14 cellular contexts compared by ENCODE assay signal in the genomic region with DNA sequence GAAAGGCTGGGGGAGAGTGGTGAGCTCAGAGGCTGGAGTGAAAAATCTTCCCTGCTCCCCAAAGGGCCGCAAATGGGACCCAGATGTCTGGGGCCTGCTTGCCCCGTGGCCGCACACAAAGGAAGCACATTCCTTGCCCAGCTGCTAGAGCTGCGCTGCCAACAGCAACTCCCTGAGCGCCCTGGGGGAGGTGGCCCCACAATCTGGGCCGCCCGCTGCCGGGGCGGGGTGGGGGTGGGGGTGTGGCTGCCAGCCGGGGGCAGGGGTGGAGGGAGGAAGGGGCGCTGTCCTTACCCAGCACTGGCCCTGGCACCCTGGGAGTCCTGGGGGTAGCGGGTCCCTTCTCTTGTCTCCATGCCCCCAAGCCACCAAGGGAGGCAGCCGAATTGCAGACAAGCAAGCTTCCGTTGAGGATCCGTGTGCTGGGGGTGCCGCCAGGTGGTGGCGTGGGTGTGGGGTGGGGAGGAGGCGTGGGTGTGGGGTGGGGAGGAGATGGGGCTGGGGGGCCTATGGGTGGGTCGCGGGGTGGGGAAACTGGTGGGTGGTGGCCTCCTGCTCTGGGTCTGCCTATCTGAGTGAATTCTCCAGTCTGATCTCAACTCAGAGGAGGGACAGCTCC. TPM values are rescaled to one million over a fixed set of nuclear protein-coding genes. Genes with fewer than 3 reads are reported as not detected.
A peak's percentile ranks its signal among the peaks of the same experiment; 100 is the strongest.
DNase-seq lines count a peak whose midpoint lies in the region; ATAC-seq and TF ChIP-seq lines count a peak whose summit lies in the region.
"Had no signal": no experiment of that assay in that cellular context is flagged by ENCODE, and none has a peak within 500 bp of the region (broad histone marks: within the 10 kb centered on the region; RNA-seq: fewer than 3 reads in every experiment).

No MANE protein-coding gene starts in this region.

- BruUV-seq in A673 (replicated peaks; lab: Mats Ljungman, UMichigan), result no TSS peak

- H3K4me1 ChIP-seq in A673 (ENCODE audit: insufficient read depth, low read length, poor library complexity, severe bottlenecking) (peaks cover 8% of the 10 kb centered on the region), mucosa of descending colon (ENCODE audit: low read depth) (no peaks in the 10 kb centered on the region)

- H3K4me3 ChIP-seq in A673 (ENCODE audit: low read depth, low read length, poor library complexity, severe bottlenecking) (no peak overlapping the region), coronary artery (peak overlapping the region; percentile 28), mucosa of descending colon (no peak overlapping the region)
- H3K4me3 ChIP-seq: transverse colon had no signal

- no peaks in the 10 kb centered on the region for H3K36me3 ChIP-seq in A673 (ENCODE audit: insufficient read depth, low read length, poor library complexity, severe bottlenecking)
- no peaks in the 10 kb centered on the region for H3K36me3 ChIP-seq in mucosa of descending colon (ENCODE audit: low read depth)
- H3K36me3 ChIP-seq: BE2C, transverse colon had no signal

- peak; percentile 21 for ATAC-seq in mucosa of descending colon
- no peak for ATAC-seq in GM18502 (IDR thresholded peaks at IDR 0.05; ENCODE audit: poor library complexity, unreplicated experiment)
- ATAC-seq in left colon, result no peak
- ATAC-seq: activated CD4-positive, alpha-beta T cell treated with anti-CD3 and anti-CD28 coated beads for 36 hours had no signal

- no peak for TF ChIP-seq CTCF in A673 (conservative IDR thresholded peaks at IDR 0.05; ENCODE audit: low read depth, low read length)
- no peak for TF ChIP-seq CTCF in coronary artery (IDR thresholded peaks at IDR 0.05)
- TF ChIP-seq CTCF in mucosa of descending colon (IDR thresholded peaks at IDR 0.05), result no peak

- no peaks in the 10 kb centered on the region for H3K27me3 ChIP-seq in A673 (replicated peaks; ENCODE audit: insufficient read depth, low read depth, low read length, poor library complexity)

- H3K9me3 ChIP-seq in A673 (ENCODE audit: low read depth, low read length, poor library complexity, severe bottlenecking) (no peaks in the 10 kb centered on the region), mucosa of descending colon (no peaks in the 10 kb centered on the region)
- H3K9me3 ChIP-seq: BE2C, transverse colon had no signal

- DNase-seq in A673 (ENCODE audit: low spot score), result peak; percentile 60
- peak; percentile 66 for DNase-seq in GM04504 (ENCODE audit: low read depth)
- no peak for DNase-seq in coronary artery (ENCODE audit: low spot score)
- no peak for DNase-seq in mucosa of descending colon
- no peak for DNase-seq in NOMO-1 treated with DMSO at 0.1 percent for 48 hours (lab: John Stamatoyannopoulos, UW; ENCODE audit: unreplicated experiment)
- no peak for DNase-seq in left colon
- DNase-seq in hepatic stellate cell (ENCODE audit: low spot score), result no peak
- DNase-seq: activated CD4-positive, alpha-beta T cell treated with anti-CD3 and anti-CD28 coated beads for 36 hours; BE2C; hypothalamus; NCI-H1048; transverse colon had no signal

- POLR2A ChIA-PET in A673 (lab: Charles Lee; ENCODE audit: low non-redundant PET), result no interaction called here

- peak overlapping the region; percentile 68 for H3K27ac ChIP-seq in A673 (ENCODE audit: low read depth, low read length, poor library complexity, severe bottlenecking)
- no peak overlapping the region for H3K27ac ChIP-seq in coronary artery
- H3K27ac ChIP-seq: transverse colon had no signal

- intact Hi-C loops in A673 (cut with micrococcal nuclease; ENCODE audit: unreplicated experiment) (no loop called here), mucosa of descending colon (cut with DNase I, micrococcal nuclease) (no loop called here), left colon (cut with DNase I, micrococcal nuclease) (no loop called here)

- CTCF ChIA-PET in A673 (lab: Charles Lee), result interaction anchor here (0.6 to 1.0 kb wide), 2 partner anchors 177 to 179 kb away, joined by 3 read pairs; a partner anchor contains a TSS

RNA-seq across cellular contexts. Expression of a gene that starts 48.4 kb away (rescaled TPM):
- total RNA-seq in A673 (2021) (not detected in 2 replicates), mucosa of descending colon (not detected), left colon (not detected)
- total RNA-seq: activated CD4-positive, alpha-beta T cell treated with anti-CD3 and anti-CD28 coated beads for 36 hours; lower leg skin; transverse colon had no signal

RNA-seq across cellular contexts. Expression of a gene that starts 57.9 kb away (rescaled TPM):
- total RNA-seq in A673 (2021) (89.9 and 98.6 TPM in 2 replicates), mucosa of descending colon (10 to 100 TPM; 30.6 to 57.9 (median 40.7) TPM), left colon (10 to 100 TPM; 37.0 to 44.4 TPM)

RNA-seq across cellular contexts. Expression of a gene that starts 58.1 kb away (rescaled TPM):
- total RNA-seq in A673 (2021) (54.8 and 60.6 TPM in 2 replicates), mucosa of descending colon (10 to 100 TPM; 37.4 to 65.3 (median 44.0) TPM), left colon (10 to 100 TPM; 39.1 to 43.5 TPM)

Comparison
In these comparisons a context has a peak if more than half of its experiments do, and no peak if none do; other contexts are left out.
1. DNase-seq: peak in A673 (single experiment) and GM04504 (single experiment); none in coronary artery (single experiment), mucosa of descending colon (0 of 3), NOMO-1 treated with DMSO at 0.1 percent for 48 hours (single experiment), left colon (0 of 2) and hepatic stellate cell (single experiment).